In the genomic region with DNA sequence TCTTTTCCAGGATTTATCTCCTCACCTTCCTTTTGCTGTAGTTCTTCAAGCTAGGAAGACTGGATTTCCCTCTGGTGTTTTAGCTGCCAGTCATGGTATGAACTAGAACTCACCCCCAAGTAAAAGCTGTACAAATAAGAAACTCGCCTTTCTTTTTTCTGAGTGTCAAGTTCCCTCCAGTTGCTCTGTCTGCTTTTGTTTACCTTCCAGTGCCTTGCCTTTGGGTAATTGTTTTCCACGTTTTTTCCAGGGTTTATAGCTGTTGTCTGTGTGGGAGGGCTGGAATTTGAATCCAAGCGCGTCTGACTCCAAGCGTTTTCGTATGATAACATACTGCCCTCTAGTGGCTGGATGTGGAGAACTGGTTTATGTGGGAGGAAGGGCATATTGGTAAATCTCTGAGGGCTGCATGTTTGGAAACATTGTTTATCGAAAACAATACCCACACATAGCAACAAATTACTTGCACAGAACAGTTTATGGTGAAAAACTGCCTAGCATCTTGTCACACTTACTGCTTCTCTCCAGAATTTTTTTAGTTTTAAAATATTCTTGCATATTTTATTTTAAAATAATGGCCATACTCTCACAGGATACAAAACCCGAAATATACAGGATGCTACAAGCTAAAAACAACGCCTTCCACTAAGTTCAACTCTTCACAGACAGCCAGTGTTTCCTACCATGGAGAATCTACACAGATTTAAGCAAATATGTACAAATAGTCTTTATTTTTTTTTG, we compare ENCODE assay signal across 8 cellular contexts. TPM values are rescaled to one million over a fixed set of nuclear protein-coding genes. Genes with fewer than 3 reads are reported as not detected.
A peak's percentile ranks its signal among the peaks of the same experiment; 100 is the strongest.
DNase-seq lines count a peak whose midpoint lies in the region; ATAC-seq and TF ChIP-seq lines count a peak whose summit lies in the region.

No MANE protein-coding gene starts in this region.

- peak overlapping the region in 3 of 4 donors; percentile 73 to 87 (median 80) for H3K4me3 Mint-ChIP-seq in IgD-negative memory B cell
- peak overlapping the region; percentile 64 for H3K4me3 Mint-ChIP-seq in activated T-cell treated with anti-CD3 and anti-CD28 coated beads, Interleukin-2, amount 50 U/mL, for 24 hours
- peak overlapping the region; percentile 48 for H3K4me3 Mint-ChIP-seq in natural killer cell treated with Interleukin-12 subunit alpha and Interleukin-12 subunit beta and Interleukin-15 and Interleukin-18, amount 100 ng/mL, for 72 hours

- no peaks in the 10 kb centered on the region for H3K36me3 Mint-ChIP-seq in IgD-negative memory B cell
- H3K36me3 Mint-ChIP-seq in activated T-cell treated with anti-CD3 and anti-CD28 coated beads, Interleukin-2, amount 50 U/mL, for 24 hours (ENCODE audit: low read depth) = no peaks in the 10 kb centered on the region
- no peaks in the 10 kb centered on the region for H3K36me3 Mint-ChIP-seq in natural killer cell treated with Interleukin-12 subunit alpha and Interleukin-12 subunit beta and Interleukin-15 and Interleukin-18, amount 100 ng/mL, for 72 hours

- H3K27ac ChIP-seq in OCI-LY1 (ENCODE audit: low read depth, low read length, poor library complexity, severe bottlenecking) (no peak overlapping the region), fibroblast of lung (ENCODE audit: insufficient read depth, low read length) (no peak overlapping the region)

- peaks cover 2% of the 10 kb centered on the region for H3K27me3 Mint-ChIP-seq in IgD-negative memory B cell
- H3K27me3 Mint-ChIP-seq in activated T-cell treated with anti-CD3 and anti-CD28 coated beads, Interleukin-2, amount 50 U/mL, for 24 hours = no peaks in the 10 kb centered on the region
- H3K27me3 Mint-ChIP-seq in natural killer cell treated with Interleukin-12 subunit alpha and Interleukin-12 subunit beta and Interleukin-15 and Interleukin-18, amount 100 ng/mL, for 72 hours = no peaks in the 10 kb centered on the region

- no peaks in the 10 kb centered on the region for H3K4me1 ChIP-seq in OCI-LY1 (ENCODE audit: insufficient read depth, low read length, severe bottlenecking)
- peaks cover 3% of the 10 kb centered on the region for H3K4me1 ChIP-seq in fibroblast of lung (ENCODE audit: control insufficient read depth, extremely low read depth, insufficient read depth, low read length)

- H3K4me1 Mint-ChIP-seq in IgD-negative memory B cell = peaks cover 5 to 8% (median 6%) of the 10 kb centered on the region in 3 donors
- H3K4me1 Mint-ChIP-seq in activated T-cell treated with anti-CD3 and anti-CD28 coated beads, Interleukin-2, amount 50 U/mL, for 24 hours (ENCODE audit: low read depth) = peaks cover 31% of the 10 kb centered on the region
- H3K4me1 Mint-ChIP-seq in natural killer cell treated with Interleukin-12 subunit alpha and Interleukin-12 subunit beta and Interleukin-15 and Interleukin-18, amount 100 ng/mL, for 72 hours (ENCODE audit: low read depth in 2 of 2) = peaks cover 3 to 12% of the 10 kb centered on the region in 2 donors

- H3K27me3 ChIP-seq in OCI-LY1 (ENCODE audit: insufficient read depth, low read length) (no peaks in the 10 kb centered on the region), fibroblast of lung (ENCODE audit: control insufficient read depth, insufficient read depth, low read length) (no peaks in the 10 kb centered on the region)

- H3K27ac Mint-ChIP-seq in IgD-negative memory B cell = peak overlapping the region in 2 of 3 donors; percentile 5 to 80
- H3K27ac Mint-ChIP-seq in activated T-cell treated with anti-CD3 and anti-CD28 coated beads, Interleukin-2, amount 50 U/mL, for 24 hours = no peak overlapping the region
- H3K27ac Mint-ChIP-seq in natural killer cell treated with Interleukin-12 subunit alpha and Interleukin-12 subunit beta and Interleukin-15 and Interleukin-18, amount 100 ng/mL, for 72 hours = no peak overlapping the region

- H3K36me3 ChIP-seq in OCI-LY1 (ENCODE audit: insufficient read depth, low read length) (no peaks in the 10 kb centered on the region), fibroblast of lung (ENCODE audit: control insufficient read depth, insufficient read depth, low read length) (peaks cover 3% of the 10 kb centered on the region)

- H3K9me3 Mint-ChIP-seq in IgD-negative memory B cell = no peaks in the 10 kb centered on the region
- H3K9me3 Mint-ChIP-seq in activated T-cell treated with anti-CD3 and anti-CD28 coated beads, Interleukin-2, amount 50 U/mL, for 24 hours = no peaks in the 10 kb centered on the region
- H3K9me3 Mint-ChIP-seq in natural killer cell treated with Interleukin-12 subunit alpha and Interleukin-12 subunit beta and Interleukin-15 and Interleukin-18, amount 100 ng/mL, for 72 hours = no peaks in the 10 kb centered on the region

- ATAC-seq in natural killer cell treated with Interleukin-12 subunit alpha and Interleukin-12 subunit beta and Interleukin-15 and Interleukin-18, amount 100 ng/mL, for 72 hours = peak; percentile 70 to 77
- ATAC-seq in HG03097 (IDR thresholded peaks at IDR 0.05; ENCODE audit: low FRiP score, unreplicated experiment) (no peak), GM21390 (IDR thresholded peaks at IDR 0.05; ENCODE audit: unreplicated experiment) (no peak)

- H3K9me3 ChIP-seq in OCI-LY1 (ENCODE audit: low read length) (no peaks in the 10 kb centered on the region), fibroblast of lung (ENCODE audit: control insufficient read depth, insufficient read depth, low read depth, low read length) (no peaks in the 10 kb centered on the region)

- no peaks in the 10 kb centered on the region for H3K9me2 ChIP-seq in OCI-LY1 (ENCODE audit: low read depth, low read length)

- TF ChIP-seq CTCF in OCI-LY1 (IDR thresholded peaks at IDR 0.05; ENCODE audit: low read length) = peak; percentile 91
- TF ChIP-seq CTCF in fibroblast of lung (conservative IDR thresholded peaks at IDR 0.05 in 1 of 2, IDR thresholded peaks at IDR 0.05 in 1 of 2; ENCODE audit: low read depth in 1 of 2, low read length in 2 of 2) = peak; percentile 84 to 88

- H3K4me2 ChIP-seq in OCI-LY1 (ENCODE audit: low read length) = peak overlapping the region; percentile 13; the same call in 1 of the 2 replicates
- no peak overlapping the region for H3K4me2 ChIP-seq in fibroblast of lung (ENCODE audit: extremely low read depth, insufficient read depth, low read length)

- H3F3A ChIP-seq in OCI-LY1 (ENCODE audit: insufficient read depth, low read length) = no peaks in the 10 kb centered on the region

- H2AFZ ChIP-seq in OCI-LY1 (ENCODE audit: low read length) (no peak overlapping the region), fibroblast of lung (ENCODE audit: low read length) (no peak overlapping the region)

- H3K4me3 ChIP-seq in OCI-LY1 (ENCODE audit: low read depth, low read length, poor library complexity, severe bottlenecking) (no peak overlapping the region), fibroblast of lung (replicated peaks in 1 of 4; ENCODE audit: control extremely low read depth in 1 of 4, insufficient read depth in 1 of 4, low read depth in 3 of 4, low read length in 4 of 4) (no peak overlapping the region)

- DNase-seq in DMS53 treated with DMSO at 0.1 percent for 48 hours (lab: John Stamatoyannopoulos, UW; ENCODE audit: unreplicated experiment) (peak; percentile 64), fibroblast of lung (ENCODE audit: low read depth in 2 of 2) (peak; percentile 79 to 91)
- no peak for DNase-seq in activated T-cell treated with anti-CD3 and anti-CD28 coated beads, Interleukin-2, amount 50 U/mL, for 24 hours
- DNase-seq in natural killer cell treated with Interleukin-12 subunit alpha and Interleukin-12 subunit beta and Interleukin-15 and Interleukin-18, amount 100 ng/mL, for 72 hours (ENCODE audit: low spot score) = peak; percentile 77

- H4K20me1 ChIP-seq in OCI-LY1 (ENCODE audit: insufficient read depth, low read length) (no peaks in the 10 kb centered on the region), fibroblast of lung (ENCODE audit: control insufficient read depth, extremely low read depth, insufficient read depth, low read length) (no peaks in the 10 kb centered on the region)

- no peaks in the 10 kb centered on the region for H3K79me2 ChIP-seq in OCI-LY1 (ENCODE audit: insufficient read depth, low read length)
- no peaks in the 10 kb centered on the region for H3K79me2 ChIP-seq in fibroblast of lung (ENCODE audit: control insufficient read depth, insufficient read depth, low read length)

- H3K9ac ChIP-seq in OCI-LY1 (ENCODE audit: low read length) (no peak overlapping the region), fibroblast of lung (ENCODE audit: insufficient read depth, low read length) (no peak overlapping the region)

RNA-seq across cellular contexts. Expression of gene RCN3, which starts 19.2 kb away (rescaled TPM):
- 3.1 TPM for polyA plus RNA-seq in IgD-negative memory B cell
- 87.8 and 162 TPM in 2 replicates for total RNA-seq in fibroblast of lung
- 18.8 and 19.8 TPM in 2 replicates for polyA plus RNA-seq in fibroblast of lung
- polyA plus RNA-seq in fibroblast of lung (2012) = 132 and 137 TPM in 2 replicates
- 29.8 and 42.2 TPM in 2 replicates for polyA minus RNA-seq in fibroblast of lung (ENCODE audit: low replicate concordance)
- 1 to 10 TPM; 1.6 to 2.0 TPM for total RNA-seq in natural killer cell treated with Interleukin-12 subunit alpha and Interleukin-12 subunit beta and Interleukin-15 and Interleukin-18, amount 100 ng/mL, for 72 hours

RNA-seq across cellular contexts. Expression of gene NOSIP, which starts 33.4 kb away (rescaled TPM):
- polyA plus RNA-seq in IgD-negative memory B cell (144 TPM), fibroblast of lung (41.2 and 53.5 TPM in 2 replicates)
- 67.9 and 72.9 TPM in 2 replicates for total RNA-seq in fibroblast of lung
- 70.0 and 91.6 TPM in 2 replicates for polyA plus RNA-seq in fibroblast of lung (2012)
- 93.1 and 185 TPM in 2 replicates for polyA minus RNA-seq in fibroblast of lung (ENCODE audit: low replicate concordance)
- total RNA-seq in natural killer cell treated with Interleukin-12 subunit alpha and Interleukin-12 subunit beta and Interleukin-15 and Interleukin-18, amount 100 ng/mL, for 72 hours = 10 to 100 TPM; 70.6 to 75.2 TPM

RNA-seq across cellular contexts. Expression of gene PRRG2, which starts 34.1 kb away (rescaled TPM):
- 0.26 TPM for polyA plus RNA-seq in IgD-negative memory B cell
- 0.17 and 0.51 TPM in 2 replicates for total RNA-seq in fibroblast of lung
- 0.11 TPM in 1 of 2 replicates, not detected in the other for polyA plus RNA-seq in fibroblast of lung
- 0.15 and 0.17 TPM in 2 replicates for polyA plus RNA-seq in fibroblast of lung (2012)
- polyA minus RNA-seq in fibroblast of lung (ENCODE audit: low replicate concordance) = not detected in 2 replicates
- total RNA-seq in natural killer cell treated with Interleukin-12 subunit alpha and Interleukin-12 subunit beta and Interleukin-15 and Interleukin-18, amount 100 ng/mL, for 72 hours = 1 to 10 TPM in 1 of 2 donors, under 1 TPM in 1; 0.81 to 1.5 TPM

RNA-seq across cellular contexts. Expression of gene FCGRT, which starts 34.5 kb away (rescaled TPM):
- 60.8 TPM for polyA plus RNA-seq in IgD-negative memory B cell
- 59.0 and 90.1 TPM in 2 replicates for total RNA-seq in fibroblast of lung
- 30.9 and 31.4 TPM in 2 replicates for polyA plus RNA-seq in fibroblast of lung
- 65.9 and 69.0 TPM in 2 replicates for polyA plus RNA-seq in fibroblast of lung (2012)
- polyA minus RNA-seq in fibroblast of lung (ENCODE audit: low replicate concordance) = 33.5 and 47.4 TPM in 2 replicates
- 1 to 10 TPM; 1.6 to 3.0 TPM for total RNA-seq in natural killer cell treated with Interleukin-12 subunit alpha and Interleukin-12 subunit beta and Interleukin-15 and Interleukin-18, amount 100 ng/mL, for 72 hours

RNA-seq across cellular contexts. Expression of gene PRR12, which starts 44.0 kb away (rescaled TPM):
- polyA plus RNA-seq in IgD-negative memory B cell (0.70 TPM), fibroblast of lung (0.40 and 0.69 TPM in 2 replicates)
- total RNA-seq in fibroblast of lung = 1.0 and 2.1 TPM in 2 replicates
- 8.4 and 10.5 TPM in 2 replicates for polyA plus RNA-seq in fibroblast of lung (2012)
- 4.0 and 4.7 TPM in 2 replicates for polyA minus RNA-seq in fibroblast of lung (ENCODE audit: low replicate concordance)
- total RNA-seq in natural killer cell treated with Interleukin-12 subunit alpha and Interleukin-12 subunit beta and Interleukin-15 and Interleukin-18, amount 100 ng/mL, for 72 hours = 10 to 100 TPM; 29.7 to 45.7 TPM

Comparison
In these comparisons a context has a peak if more than half of its experiments do, and no peak if none do; other contexts are left out.
1. H3K27ac Mint-ChIP-seq: peak in IgD-negative memory B cell (2 of 3); none in activated T-cell treated with anti-CD3 and anti-CD28 coated beads, Interleukin-2, amount 50 U/mL, for 24 hours (single experiment) and natural killer cell treated with Interleukin-12 subunit alpha and Interleukin-12 subunit beta and Interleukin-15 and Interleukin-18, amount 100 ng/mL, for 72 hours (0 of 2).
2. ATAC-seq: peak in natural killer cell treated with Interleukin-12 subunit alpha and Interleukin-12 subunit beta and Interleukin-15 and Interleukin-18, amount 100 ng/mL, for 72 hours (2 of 2); none in HG03097 (single experiment) and GM21390 (single experiment).
3. RNA of gene RCN3, which starts 19.2 kb away (total RNA-seq): 87.8 to 162 TPM in fibroblast of lung; 1.6 to 2.0 TPM in natural killer cell treated with Interleukin-12 subunit alpha and Interleukin-12 subunit beta and Interleukin-15 and Interleukin-18, amount 100 ng/mL, for 72 hours; every median in the first group is over 10 times any median in the second.
4. Peak in every context shown above with its lines, with median percentiles within 50 percentile points of each other: H3K4me3 Mint-ChIP-seq.